ENCODE assay signal across 39 cellular contexts in the genomic region with DNA sequence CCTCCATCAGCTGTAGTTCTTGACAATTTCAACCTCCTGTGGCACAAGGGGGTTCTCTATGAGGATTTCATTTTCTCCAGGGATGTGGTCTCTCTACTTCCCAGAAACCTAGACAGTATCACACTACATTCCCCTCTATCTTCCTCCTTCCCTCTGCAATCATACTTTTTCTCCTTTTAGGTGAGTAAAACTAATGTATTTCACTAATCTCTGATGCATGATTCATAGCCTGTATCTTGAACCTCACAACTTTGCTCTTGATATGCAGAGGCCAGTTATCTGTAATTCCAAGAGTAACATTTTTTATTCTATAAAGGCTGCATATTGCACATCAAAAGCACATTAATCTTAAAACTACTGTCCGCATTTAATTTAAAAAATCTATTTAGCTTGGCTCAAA.
"Had no signal": no experiment of that assay in that cellular context is flagged by ENCODE, and none has a peak within 500 bp of the region (broad histone marks: within the 10 kb centered on the region; RNA-seq: fewer than 3 reads in every experiment).

No MANE protein-coding gene starts in this region.

- H3K27me3 ChIP-seq: adrenal gland, ascending aorta, body of pancreas, brain microvascular endothelial cell, breast epithelium, cardiac muscle cell had no signal

- ATAC-seq: activated naive CD4-positive, alpha-beta T cell treated with anti-CD3 and anti-CD28 coated beads, Interleukin-2, amount 50 U/mL, for 72 hours; activated naive CD8-positive, alpha-beta T cell treated with anti-CD3 and anti-CD28 coated beads, Interleukin-2, amount 50 U/mL, for 24 hours; activated T-cell treated with anti-CD3 and anti-CD28 coated beads, Interleukin-2, amount 50 U/mL, for 4 hours; activated T-cell treated with anti-CD3 and anti-CD28 coated beads, Interleukin-2, amount 50 U/mL, for 72 hours; activated T-helper 17 cell treated with anti-CD3 and anti-CD28 coated beads, Interleukin-2, amount 50 U/mL, for 72 hours; body of pancreas had no signal

- H3K4me3 Mint-ChIP-seq: activated naive CD4-positive, alpha-beta T cell treated with anti-CD3 and anti-CD28 coated beads for 36 hours; activated naive CD4-positive, alpha-beta T cell treated with anti-CD3 and anti-CD28 coated beads, Interleukin-2, amount 10 ng/mL, durations not matched to agents 7 days and 5 days; activated naive CD4-positive, alpha-beta T cell treated with anti-CD3 and anti-CD28 coated beads, Interleukin-2, amount 50 U/mL, for 24 hours; activated naive CD8-positive, alpha-beta T cell; activated naive CD8-positive, alpha-beta T cell treated with anti-CD3 and anti-CD28 coated beads for 36 hours; activated naive CD8-positive, alpha-beta T cell treated with anti-CD3 and anti-CD28 coated beads, Interleukin-2, amount 10 ng/mL, durations not matched to agents 7 days and 5 days; activated naive CD8-positive, alpha-beta T cell treated with anti-CD3 and anti-CD28 coated beads, Interleukin-2, amount 50 U/mL, for 24 hours; activated T-cell treated with anti-CD3 and anti-CD28 coated beads, Interleukin-2, amount 50 U/mL, for 24 hours; activated T-cell treated with anti-CD3 and anti-CD28 coated beads, Interleukin-2, amount 50 U/mL, for 4 hours; activated T-cell treated with anti-CD3 and anti-CD28 coated beads, Interleukin-2, amount 50 U/mL, for 72 hours; activated T-helper 1 cell treated with anti-CD3 and anti-CD28 coated beads, Interleukin-12 subunit alpha, Interleukin-12 subunit beta, Interleukin-2, Interleukin-4 antibody, amounts not matched to agents 30 ng/mL and 10 ng/mL and 1 ng/mL, durations not matched to agents 14 hours and 24 hours and 36 hours; activated T-helper 17 cell treated with anti-CD3 and anti-CD28 coated beads, Interleukin-2, amount 50 U/mL, for 72 hours; brain; central memory CD8-positive, alpha-beta T cell had no signal

- H3K36me3 ChIP-seq: adrenal gland, ascending aorta, brain microvascular endothelial cell, breast epithelium, cardiac muscle cell had no signal

- H3K4me3 ChIP-seq: adrenal gland, ascending aorta, body of pancreas, breast epithelium, cardiac muscle cell had no signal

- DNase-seq: activated effector memory CD4-positive, alpha-beta T cell treated with anti-CD3 and anti-CD28 coated beads, Interleukin-2, amount 50 U/mL, for 16 hours; activated effector memory CD4-positive, alpha-beta T cell treated with Interleukin-2 at 50 U/mL for 16 hours; activated gamma-delta T cell; activated gamma-delta T cell treated with Interleukin-2 at 50 U/mL for 16 hours; activated naive CD4-positive, alpha-beta T cell; activated naive CD4-positive, alpha-beta T cell treated with anti-CD3 and anti-CD28 coated beads for 36 hours; activated naive CD4-positive, alpha-beta T cell treated with anti-CD3 and anti-CD28 coated beads, Interleukin-2, amount 10 ng/mL, durations not matched to agents 7 days and 5 days; activated naive CD4-positive, alpha-beta T cell treated with anti-CD3 and anti-CD28 coated beads, Interleukin-2, amount 50 U/mL, for 16 hours; activated naive CD4-positive, alpha-beta T cell treated with Interleukin-2 at 50 U/mL for 16 hours; activated naive CD8-positive, alpha-beta T cell treated with anti-CD3 and anti-CD28 coated beads for 36 hours; activated naive CD8-positive, alpha-beta T cell treated with anti-CD3 and anti-CD28 coated beads, Interleukin-2, amount 10 ng/mL, durations not matched to agents 7 days and 5 days; activated naive CD8-positive, alpha-beta T cell treated with anti-CD3 and anti-CD28 coated beads, Interleukin-2, amount 50 U/mL, for 24 hours; activated T-cell treated with anti-CD3 and anti-CD28 coated beads for 4 hours; activated T-cell treated with anti-CD3 and anti-CD28 coated beads, Interleukin-2, amount 50 U/mL, for 1 hour; activated T-cell treated with anti-CD3 and anti-CD28 coated beads, Interleukin-2, amount 50 U/mL, for 24 hours; activated T-cell treated with anti-CD3 and anti-CD28 coated beads, Interleukin-2, amount 50 U/mL, for 4 hours; activated T-cell treated with anti-CD3 and anti-CD28 coated beads, Interleukin-2, amount 50 U/mL, for 48 hours; activated T-cell treated with anti-CD3 and anti-CD28 coated beads, Interleukin-2, amount 50 U/mL, for 72 hours; adrenal gland; amniotic stem cell; amygdala; anterior cingulate cortex; aorta; body of pancreas; brain microvascular endothelial cell; caudate nucleus; central memory CD4-positive, alpha-beta T cell; cerebellar nuclear complex had no signal

- H3K27me3 Mint-ChIP-seq: activated naive CD4-positive, alpha-beta T cell treated with anti-CD3 and anti-CD28 coated beads, Interleukin-2, amount 10 ng/mL, durations not matched to agents 7 days and 5 days; activated naive CD4-positive, alpha-beta T cell treated with anti-CD3 and anti-CD28 coated beads, Interleukin-2, amount 50 U/mL, for 24 hours; activated naive CD8-positive, alpha-beta T cell; activated naive CD8-positive, alpha-beta T cell treated with anti-CD3 and anti-CD28 coated beads for 36 hours; activated naive CD8-positive, alpha-beta T cell treated with anti-CD3 and anti-CD28 coated beads, Interleukin-2, amount 10 ng/mL, durations not matched to agents 7 days and 5 days; activated naive CD8-positive, alpha-beta T cell treated with anti-CD3 and anti-CD28 coated beads, Interleukin-2, amount 50 U/mL, for 24 hours; activated T-cell treated with anti-CD3 and anti-CD28 coated beads, Interleukin-2, amount 50 U/mL, for 24 hours; activated T-helper 17 cell treated with anti-CD3 and anti-CD28 coated beads, Interleukin-2, amount 50 U/mL, for 72 hours; brain; central memory CD8-positive, alpha-beta T cell had no signal

- H3K27ac Mint-ChIP-seq: activated naive CD4-positive, alpha-beta T cell treated with anti-CD3 and anti-CD28 coated beads for 36 hours; activated naive CD4-positive, alpha-beta T cell treated with anti-CD3 and anti-CD28 coated beads, Interleukin-2, amount 10 ng/mL, durations not matched to agents 7 days and 5 days; activated naive CD4-positive, alpha-beta T cell treated with anti-CD3 and anti-CD28 coated beads, Interleukin-2, amount 50 U/mL, for 72 hours; activated naive CD8-positive, alpha-beta T cell; activated naive CD8-positive, alpha-beta T cell treated with anti-CD3 and anti-CD28 coated beads for 36 hours; activated naive CD8-positive, alpha-beta T cell treated with anti-CD3 and anti-CD28 coated beads, Interleukin-2, amount 10 ng/mL, durations not matched to agents 7 days and 5 days; activated naive CD8-positive, alpha-beta T cell treated with anti-CD3 and anti-CD28 coated beads, Interleukin-2, amount 50 U/mL, for 24 hours; activated T-cell treated with anti-CD3 and anti-CD28 coated beads, Interleukin-2, amount 50 U/mL, for 24 hours; activated T-cell treated with anti-CD3 and anti-CD28 coated beads, Interleukin-2, amount 50 U/mL, for 72 hours; activated T-helper 1 cell treated with anti-CD3 and anti-CD28 coated beads, Interleukin-12 subunit alpha, Interleukin-12 subunit beta, Interleukin-2, Interleukin-4 antibody, amounts not matched to agents 30 ng/mL and 10 ng/mL and 1 ng/mL, durations not matched to agents 14 hours and 24 hours and 36 hours; activated T-helper 17 cell treated with anti-CD3 and anti-CD28 coated beads, Interleukin-2, amount 50 U/mL, for 72 hours; activated T-helper 2 cell treated with anti-CD3 and anti-CD28 coated beads, Interferon-gamma antibody, Interleukin-2, Interleukin-4, amounts not matched to agents 10 μg/mL and 5 μg/mL and 100 μg/mL, durations not matched to agents 14 hours and 24 hours and 36 hours had no signal

- H3K36me3 Mint-ChIP-seq: activated naive CD4-positive, alpha-beta T cell treated with anti-CD3 and anti-CD28 coated beads, Interleukin-2, amount 10 ng/mL, durations not matched to agents 7 days and 5 days; activated naive CD4-positive, alpha-beta T cell treated with anti-CD3 and anti-CD28 coated beads, Interleukin-2, amount 50 U/mL, for 24 hours; activated naive CD8-positive, alpha-beta T cell; activated naive CD8-positive, alpha-beta T cell treated with anti-CD3 and anti-CD28 coated beads for 36 hours; activated naive CD8-positive, alpha-beta T cell treated with anti-CD3 and anti-CD28 coated beads, Interleukin-2, amount 10 ng/mL, durations not matched to agents 7 days and 5 days had no signal

- H3K4me1 ChIP-seq: adrenal gland, ascending aorta, body of pancreas, breast epithelium had no signal

- H3K9me3 ChIP-seq: body of pancreas had no signal

- H3K4me1 Mint-ChIP-seq: activated naive CD4-positive, alpha-beta T cell treated with anti-CD3 and anti-CD28 coated beads, Interleukin-2, amount 10 ng/mL, durations not matched to agents 7 days and 5 days; activated naive CD4-positive, alpha-beta T cell treated with anti-CD3 and anti-CD28 coated beads, Interleukin-2, amount 50 U/mL, for 24 hours; activated naive CD8-positive, alpha-beta T cell treated with anti-CD3 and anti-CD28 coated beads for 36 hours; activated naive CD8-positive, alpha-beta T cell treated with anti-CD3 and anti-CD28 coated beads, Interleukin-2, amount 10 ng/mL, durations not matched to agents 7 days and 5 days; activated naive CD8-positive, alpha-beta T cell treated with anti-CD3 and anti-CD28 coated beads, Interleukin-2, amount 50 U/mL, for 24 hours; activated T-helper 17 cell treated with anti-CD3 and anti-CD28 coated beads, Interleukin-2, amount 50 U/mL, for 72 hours; central memory CD8-positive, alpha-beta T cell had no signal

- H3K27ac ChIP-seq: adrenal gland, ascending aorta, body of pancreas, brain microvascular endothelial cell, breast epithelium, cardiac muscle cell had no signal

- H3K9me3 Mint-ChIP-seq: activated T-helper 1 cell treated with anti-CD3 and anti-CD28 coated beads, Interleukin-12 subunit alpha, Interleukin-12 subunit beta, Interleukin-2, Interleukin-4 antibody, amounts not matched to agents 30 ng/mL and 10 ng/mL and 1 ng/mL, durations not matched to agents 14 hours and 24 hours and 36 hours; activated T-helper 2 cell treated with anti-CD3 and anti-CD28 coated beads, Interferon-gamma antibody, Interleukin-2, Interleukin-4, amounts not matched to agents 10 μg/mL and 5 μg/mL and 100 μg/mL, durations not matched to agents 14 hours and 24 hours and 36 hours had no signal
